ENCODE assay signal across 11 cellular contexts in the genomic region with DNA sequence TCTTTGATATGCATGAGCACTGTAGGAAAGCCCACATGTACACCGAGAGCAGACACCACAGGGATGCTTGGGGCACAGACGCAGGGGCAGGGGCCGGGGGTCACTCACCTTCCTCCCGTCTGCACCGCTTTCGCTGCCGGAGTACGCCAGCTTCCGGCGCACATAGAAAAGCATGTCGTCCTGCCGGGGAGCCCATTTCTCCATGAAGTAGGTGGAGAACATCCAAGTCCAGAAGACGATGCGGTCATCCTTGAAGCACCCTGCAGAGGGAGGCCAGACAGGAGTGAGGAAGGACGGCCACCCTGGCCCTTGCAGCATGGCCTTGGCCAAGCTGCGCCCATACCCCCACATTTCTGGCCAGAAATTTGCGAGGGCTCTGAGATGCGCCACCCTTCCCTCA. TPM values are rescaled to one million over a fixed set of nuclear protein-coding genes. Genes with fewer than 3 reads are reported as not detected.
DNase-seq lines count a peak whose midpoint lies in the region; ATAC-seq and TF ChIP-seq lines count a peak whose summit lies in the region.
"Had no signal": no experiment of that assay in that cellular context is flagged by ENCODE, and none has a peak within 500 bp of the region (broad histone marks: within the 10 kb centered on the region; RNA-seq: fewer than 3 reads in every experiment).

No MANE protein-coding gene starts in this region.

- peak overlapping the region in 1 of 2 donors; percentile 30 for H3K9ac ChIP-seq in colonic mucosa (ENCODE audit: low read depth in 2 of 2, low read length in 2 of 2)

- TF ChIP-seq POLR2A in transverse colon (IDR thresholded peaks at IDR 0.05): no peak

- H3K36me3 ChIP-seq in MG63: peaks cover 19% of the 10 kb centered on the region
- H3K36me3 ChIP-seq in colonic mucosa: no peaks in the 10 kb centered on the region
- peaks cover 14% of the 10 kb centered on the region for H3K36me3 ChIP-seq in mesodermal cell (ENCODE audit: control insufficient read depth, insufficient read depth, low read length)
- peaks cover 0 to 3% (median 0%) of the 10 kb centered on the region in 4 donors for H3K36me3 ChIP-seq in transverse colon

- no peak for TF ChIP-seq EP300 in transverse colon (IDR thresholded peaks at IDR 0.05; ENCODE audit: low read depth)

- in situ Hi-C loops in transverse colon (cut with MboI; ENCODE audit: low pct_ligation_motif_present in 1 of 4, low pct_unique_long_range_greater_than_20kb in 1 of 4, low sequenced_read_pairs in 3 of 4): no loop called here

- no peak for TF ChIP-seq CTCF in colonic mucosa (IDR thresholded peaks at IDR 0.05)
- no peak for TF ChIP-seq CTCF in transverse colon (IDR thresholded peaks at IDR 0.05)

- DNase-seq in MG63 (no peak), colonic mucosa (no peak), transverse colon (no peak), iPS-NIHi11 (ENCODE audit: low spot score) (no peak), hippocampal formation (lab: John Stamatoyannopoulos, UW) (no peak)
- no peak for DNase-seq in activated naive CD4-positive, alpha-beta T cell treated with anti-CD3 and anti-CD28 coated beads, Interleukin-2, amount 50 U/mL, for 16 hours
- DNase-seq: activated T-cell treated with anti-CD3 and anti-CD28 coated beads, Interleukin-2, amount 50 U/mL, for 24 hours; stimulated activated CD4-positive, alpha-beta T cell treated with anti-CD3 and anti-CD28 coated beads, Interleukin-12 subunit alpha, Interleukin-12 subunit beta, amount 100 ng/mL, for 4 hours; stimulated activated naive CD4-positive, alpha-beta T cell treated with Interleukin-2 at 50 U/mL for 16 hours had no signal

- intact Hi-C loops in colonic mucosa (cut with DNase I): no loop called here
- intact Hi-C loops in transverse colon (cut with DNase I; ENCODE audit: low total_unique reads): no loop called here

- peak overlapping the region; percentile 63 for H3K27ac ChIP-seq in colonic mucosa
- peak overlapping the region; percentile 68 for H3K27ac ChIP-seq in mesodermal cell (ENCODE audit: low read depth, low read length, severe bottlenecking)
- H3K27ac ChIP-seq in transverse colon: peak overlapping the region; percentile 54 to 79 (median 69)

- peak overlapping the region; percentile 49 for H3K4me3 ChIP-seq in MG63
- H3K4me3 ChIP-seq in colonic mucosa: no peak overlapping the region
- peak overlapping the region; percentile 25 for H3K4me3 ChIP-seq in mesodermal cell (ENCODE audit: extremely low read depth, insufficient read depth, low read length, poor library complexity, severe bottlenecking)
- H3K4me3 ChIP-seq in transverse colon: peak overlapping the region in 2 of 4 donors; percentile 20 to 26

- H3K4me1 ChIP-seq in colonic mucosa: no peaks in the 10 kb centered on the region
- H3K4me1 ChIP-seq in mesodermal cell (ENCODE audit: control insufficient read depth, insufficient read depth, low read length, poor library complexity, severe bottlenecking): peaks cover 36% of the 10 kb centered on the region
- peaks cover 4 to 31% (median 12%) of the 10 kb centered on the region in 4 donors for H3K4me1 ChIP-seq in transverse colon

- H3K9me3 ChIP-seq in MG63: no peaks in the 10 kb centered on the region
- no peaks in the 10 kb centered on the region for H3K9me3 ChIP-seq in colonic mucosa
- no peaks in the 10 kb centered on the region for H3K9me3 ChIP-seq in mesodermal cell (ENCODE audit: control insufficient read depth, low read length)
- H3K9me3 ChIP-seq in transverse colon: no peaks in the 10 kb centered on the region

- no peak for ATAC-seq in GM21529 (IDR thresholded peaks at IDR 0.05; ENCODE audit: unreplicated experiment)

- H3K27me3 ChIP-seq in MG63: no peaks in the 10 kb centered on the region
- H3K27me3 ChIP-seq in colonic mucosa: no peaks in the 10 kb centered on the region
- no peaks in the 10 kb centered on the region for H3K27me3 ChIP-seq in transverse colon

- WGBS in mesodermal cell (ENCODE audit: insufficient coverage in 2 of 2), 2 experiments: 89 to 90% methylated on average over 15 to 16 of the region's 18 CpGs
- 86% methylated on average over 18 of the region's 18 CpGs; no CpG with 5 or more reads in 1 of the 2 donors for WGBS in transverse colon (ENCODE audit: low coverage in 1 of 2), 2 donors

RNA-seq across cellular contexts. Expression of a gene that starts 28.8 kb away (rescaled TPM):
- 64.1 and 85.1 TPM in 2 replicates for total RNA-seq in MG63 (2014; rRNA removed; shearing (Covaris generic); ENCODE audit: low replicate concordance)
- total RNA-seq in colonic mucosa (10 to 100 TPM; 38.5 to 44.8 TPM), transverse colon (10 to 100 TPM; 18.0 to 51.2 (median 25.1) TPM)
- polyA plus RNA-seq in mesodermal cell (2013, experiment 1 of 2): 37.5 TPM
- polyA plus RNA-seq in mesodermal cell (2013, experiment 2 of 2): 33.2 TPM

RNA-seq across cellular contexts. Expression of a gene that starts 48.1 kb away (rescaled TPM):
- 32.6 and 33.7 TPM in 2 replicates for total RNA-seq in MG63 (2014; rRNA removed; shearing (Covaris generic); ENCODE audit: low replicate concordance)
- total RNA-seq in colonic mucosa: 100 to 1,000 TPM in 1 of 2 donors, 10 to 100 TPM in 1; 71.9 to 111 TPM
- polyA plus RNA-seq in mesodermal cell (2013, experiment 1 of 2): 49.6 TPM
- 58.2 TPM for polyA plus RNA-seq in mesodermal cell (2013, experiment 2 of 2)
- total RNA-seq in transverse colon: 100 to 1,000 TPM in 1 of 4 donors, 10 to 100 TPM in 3; 47.0 to 152 (median 73.5) TPM
